In the genomic region with DNA sequence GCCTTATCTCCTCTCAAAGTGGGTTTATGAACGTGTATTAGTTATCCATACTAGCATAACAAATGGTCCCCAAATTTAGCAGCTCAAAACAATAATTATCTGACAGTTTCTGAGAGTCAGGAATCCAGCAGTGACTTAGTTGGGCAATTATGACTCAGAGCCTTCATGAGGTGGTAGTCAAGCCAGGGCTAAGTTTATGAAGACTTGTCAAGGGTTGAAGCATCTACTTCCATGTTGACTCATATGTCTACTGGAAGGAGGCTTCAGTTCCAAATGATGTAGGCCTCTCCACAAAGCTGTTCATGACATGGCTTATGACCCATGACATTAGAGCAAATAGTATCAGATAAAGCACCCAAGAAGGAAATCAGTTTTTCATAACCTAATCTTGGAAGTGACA, we compare ENCODE assay signal across 9 cellular contexts.
A peak's percentile ranks its signal among the peaks of the same experiment; 100 is the strongest.
DNase-seq lines count a peak whose midpoint lies in the region; ATAC-seq and TF ChIP-seq lines count a peak whose summit lies in the region.
"Had no signal": no experiment of that assay in that cellular context is flagged by ENCODE, and none has a peak within 500 bp of the region (broad histone marks: within the 10 kb centered on the region; RNA-seq: fewer than 3 reads in every experiment).

No MANE protein-coding gene starts in this region.

- no peaks in the 10 kb centered on the region for H3K27me3 ChIP-seq in uterus

- H3K4me3 ChIP-seq in uterus = no peak overlapping the region

- no peak for TF ChIP-seq CTCF in uterus (IDR thresholded peaks at IDR 0.05)

- DNase-seq in HS-5 (ENCODE audit: low read depth) (peak; percentile 25), iris pigment epithelial cell (ENCODE audit: low read depth) (peak; percentile 84), NCI-H1436 (lab: John Stamatoyannopoulos, UW) (no peak), NCI-H1105 treated with DMSO at 0.1 percent for 48 hours (lab: John Stamatoyannopoulos, UW) (no peak), sciatic nerve (ENCODE audit: low spot score) (no peak), uterus (no peak)
- DNase-seq: GOT3 had no signal

- no peaks in the 10 kb centered on the region for H3K9me3 ChIP-seq in uterus

- peak; percentile 90 for ATAC-seq in GM18508 (IDR thresholded peaks at IDR 0.05; ENCODE audit: insufficient read depth, unreplicated experiment)
- ATAC-seq in GM21825 (IDR thresholded peaks at IDR 0.05; ENCODE audit: unreplicated experiment) = peak; percentile 82
- no peak for ATAC-seq in sciatic nerve

- intact Hi-C loops in sciatic nerve (cut with DNase I) (no loop called here), uterus (cut with DNase I; ENCODE audit: low total_unique reads) (no loop called here)

- H3K36me3 ChIP-seq in uterus = no peaks in the 10 kb centered on the region

- TF ChIP-seq POLR2A in uterus (IDR thresholded peaks at IDR 0.05) = no peak

- H3K27ac ChIP-seq in uterus = no peak overlapping the region

- H3K4me1 ChIP-seq in uterus = no peaks in the 10 kb centered on the region

Comparison
In these comparisons a context has a peak if more than half of its experiments do, and no peak if none do; other contexts are left out.
1. DNase-seq: peak in HS-5 (single experiment) and iris pigment epithelial cell (single experiment); none in NCI-H1436 (single experiment), NCI-H1105 treated with DMSO at 0.1 percent for 48 hours (single experiment), sciatic nerve (single experiment) and uterus (0 of 2).